8 cellular contexts compared by ENCODE assay signal in genomic region chr10:88990528-88991160, GRCh38. TPM values are rescaled to one million over a fixed set of nuclear protein-coding genes. Genes with fewer than 3 reads are reported as not detected.
A peak's percentile ranks its signal among the peaks of the same experiment; 100 is the strongest.
DNase-seq lines count a peak whose midpoint lies in the region; ATAC-seq and TF ChIP-seq lines count a peak whose summit lies in the region.

TSS of gene FAS (plus strand) at chr10:88990798. CDS start at chr10:88990877, 79 bp downstream.

- H3K9me3 ChIP-seq in OCI-LY7 (ENCODE audit: low read length) (peaks cover 14% of the 10 kb centered on the region; the same call in 1 of the 2 replicates), fibroblast of lung (ENCODE audit: control insufficient read depth, insufficient read depth, low read depth, low read length) (no peaks in the 10 kb centered on the region)

- H3K36me3 ChIP-seq in OCI-LY7 (ENCODE audit: insufficient read depth, low read length), result no peaks in the 10 kb centered on the region
- H3K36me3 ChIP-seq in fibroblast of lung (ENCODE audit: control insufficient read depth, insufficient read depth, low read length), result no peaks in the 10 kb centered on the region

- H3K27ac ChIP-seq in 22Rv1 (peak within 1 kb of the TSS; percentile 70), OCI-LY7 (ENCODE audit: low read depth, low read length, poor library complexity, severe bottlenecking) (peak within 1 kb of the TSS; percentile 50), fibroblast of lung (ENCODE audit: insufficient read depth, low read length) (peak within 1 kb of the TSS; percentile 92)

- CTCF ChIA-PET in OCI-LY7 (lab: Charles Lee; ENCODE audit: unreplicated experiment), result interaction anchor here (0.6 to 1.6 kb wide), 5 partner anchors 11 to 253 kb away, joined by 3 to 6 read pairs (median 5); no protein-coding TSS in a partner anchor

- H4K20me1 ChIP-seq in OCI-LY7 (ENCODE audit: insufficient read depth, low read length), result no peaks in the 10 kb centered on the region
- H4K20me1 ChIP-seq in fibroblast of lung (ENCODE audit: control insufficient read depth, extremely low read depth, insufficient read depth, low read length), result no peaks in the 10 kb centered on the region

- ATAC-seq in GM18520 (IDR thresholded peaks at IDR 0.05; ENCODE audit: unreplicated experiment), result peak; percentile 55
- ATAC-seq in HG03045 (IDR thresholded peaks at IDR 0.05; ENCODE audit: unreplicated experiment), result peak; percentile 61
- peak; percentile 86 for ATAC-seq in activated T-cell treated with anti-CD3 and anti-CD28 coated beads, Interleukin-2, amount 50 U/mL, for 72 hours (replicated peaks in 1 of 2)

- H3K4me1 ChIP-seq in OCI-LY7 (ENCODE audit: insufficient read depth, low read length, poor library complexity, severe bottlenecking), result peaks cover 46% of the 10 kb centered on the region
- peaks cover 2% of the 10 kb centered on the region for H3K4me1 ChIP-seq in fibroblast of lung (ENCODE audit: control insufficient read depth, extremely low read depth, insufficient read depth, low read length)

- H3K4me1 Mint-ChIP-seq in activated T-cell treated with anti-CD3 and anti-CD28 coated beads, Interleukin-2, amount 50 U/mL, for 72 hours (ENCODE audit: low read depth), result peaks cover 60% of the 10 kb centered on the region
- H3K4me1 Mint-ChIP-seq in nephron, result peaks cover 37% of the 10 kb centered on the region
- peaks cover 64% of the 10 kb centered on the region for H3K4me1 Mint-ChIP-seq in stimulated activated naive CD8-positive, alpha-beta T cell treated with anti-CD3 and anti-CD28 coated beads, Interleukin-15, Interleukin-2, amounts not matched to agents 100 ng/mL and 50 ng/mL, for 24 hours (ENCODE audit: low read depth)

- H3K4me2 ChIP-seq in OCI-LY7 (ENCODE audit: low read length), result peak within 1 kb of the TSS; percentile 85
- peak within 1 kb of the TSS; percentile 95 for H3K4me2 ChIP-seq in fibroblast of lung (ENCODE audit: extremely low read depth, insufficient read depth, low read length)

- DNase-seq in OCI-LY7 (ENCODE audit: low spot score) (peak; percentile 82), fibroblast of lung (ENCODE audit: low read depth in 2 of 2) (peak; percentile 65 to 73)
- peak; percentile 88 to 90 for DNase-seq in activated T-cell treated with anti-CD3 and anti-CD28 coated beads, Interleukin-2, amount 50 U/mL, for 72 hours

- no peaks in the 10 kb centered on the region for H3K27me3 ChIP-seq in fibroblast of lung (ENCODE audit: control insufficient read depth, insufficient read depth, low read length)

- intact Hi-C loops in OCI-LY7 (cut with micrococcal nuclease; ENCODE audit: unreplicated experiment), result loop anchor here (1.0 to 10.0 kb wide), 8 partner anchors 56 to 1896 kb away; partner anchors contain the start of genes ATAD1, GLUD1, KIF20B and PANK1

- H3K27ac Mint-ChIP-seq in activated T-cell treated with anti-CD3 and anti-CD28 coated beads, Interleukin-2, amount 50 U/mL, for 72 hours, result peak within 1 kb of the TSS; percentile 96
- H3K27ac Mint-ChIP-seq in nephron, result peak within 1 kb of the TSS; percentile 52 to 95 (median 92)
- peak within 1 kb of the TSS; percentile 97 for H3K27ac Mint-ChIP-seq in stimulated activated naive CD8-positive, alpha-beta T cell treated with anti-CD3 and anti-CD28 coated beads, Interleukin-15, Interleukin-2, amounts not matched to agents 100 ng/mL and 50 ng/mL, for 24 hours

- peak within 1 kb of the TSS; percentile 89 to 92 for H3K4me3 Mint-ChIP-seq in activated T-cell treated with anti-CD3 and anti-CD28 coated beads, Interleukin-2, amount 50 U/mL, for 72 hours
- H3K4me3 Mint-ChIP-seq in nephron, result peak within 1 kb of the TSS; percentile 93 to 97 (median 96)
- H3K4me3 Mint-ChIP-seq in stimulated activated naive CD8-positive, alpha-beta T cell treated with anti-CD3 and anti-CD28 coated beads, Interleukin-15, Interleukin-2, amounts not matched to agents 100 ng/mL and 50 ng/mL, for 24 hours, result peak within 1 kb of the TSS; percentile 96

- H3K9ac ChIP-seq in fibroblast of lung (ENCODE audit: insufficient read depth, low read length), result peak within 1 kb of the TSS; percentile 92

- no TSS peak for BruUV-seq in OCI-LY7 (replicated peaks; lab: Mats Ljungman, UMichigan)

- H3K4me3 ChIP-seq in OCI-LY7 (ENCODE audit: low read depth, low read length, poor library complexity, severe bottlenecking) (peak within 1 kb of the TSS; percentile 84), fibroblast of lung (replicated peaks in 1 of 4; ENCODE audit: control extremely low read depth in 1 of 4, insufficient read depth in 1 of 4, low read depth in 3 of 4, low read length in 4 of 4) (peak within 1 kb of the TSS; percentile 65 to 94 (median 79))

- H3K9me2 ChIP-seq in OCI-LY7 (ENCODE audit: insufficient read depth, low read length), result no peaks in the 10 kb centered on the region

- POLR2A ChIA-PET in OCI-LY7 (lab: Charles Lee), result interaction anchor here (0.9 to 6.7 kb wide), 17 partner anchors 8 to 904 kb away, joined by 3 to 57 read pairs (median 4); partner anchors contain the start of gene STAMBPL1

- TF ChIP-seq CTCF in 22Rv1 (IDR thresholded peaks at IDR 0.05) (no peak), OCI-LY7 (conservative IDR thresholded peaks at IDR 0.05; ENCODE audit: low read length) (no peak), fibroblast of lung (conservative IDR thresholded peaks at IDR 0.05 in 1 of 2, IDR thresholded peaks at IDR 0.05 in 1 of 2; ENCODE audit: low read depth in 1 of 2, low read length in 2 of 2) (no peak), nephron (IDR thresholded peaks at IDR 0.05; ENCODE audit: unreplicated experiment in 3 of 3) (no peak)

- peaks cover 26 to 32% of the 10 kb centered on the region in 2 donors for H3K36me3 Mint-ChIP-seq in activated T-cell treated with anti-CD3 and anti-CD28 coated beads, Interleukin-2, amount 50 U/mL, for 72 hours (ENCODE audit: insufficient read depth in 2 of 2)
- H3K36me3 Mint-ChIP-seq in nephron (ENCODE audit: low read depth), result no peaks in the 10 kb centered on the region
- peaks cover 6% of the 10 kb centered on the region for H3K36me3 Mint-ChIP-seq in stimulated activated naive CD8-positive, alpha-beta T cell treated with anti-CD3 and anti-CD28 coated beads, Interleukin-15, Interleukin-2, amounts not matched to agents 100 ng/mL and 50 ng/mL, for 24 hours (ENCODE audit: low read depth)

- H3K27me3 Mint-ChIP-seq in activated T-cell treated with anti-CD3 and anti-CD28 coated beads, Interleukin-2, amount 50 U/mL, for 72 hours (ENCODE audit: low read depth), result no peaks in the 10 kb centered on the region
- peaks cover 16% of the 10 kb centered on the region for H3K27me3 Mint-ChIP-seq in nephron (ENCODE audit: low read depth)
- H3K27me3 Mint-ChIP-seq in stimulated activated naive CD8-positive, alpha-beta T cell treated with anti-CD3 and anti-CD28 coated beads, Interleukin-15, Interleukin-2, amounts not matched to agents 100 ng/mL and 50 ng/mL, for 24 hours, result no peaks in the 10 kb centered on the region

- peak within 1 kb of the TSS; percentile 68 for H2AFZ ChIP-seq in OCI-LY7 (ENCODE audit: low read length)
- peak within 1 kb of the TSS; percentile 7 for H2AFZ ChIP-seq in fibroblast of lung (ENCODE audit: low read length)

- H3K9me3 Mint-ChIP-seq in activated T-cell treated with anti-CD3 and anti-CD28 coated beads, Interleukin-2, amount 50 U/mL, for 72 hours, result peaks cover 3 to 4% of the 10 kb centered on the region in 2 donors
- no peaks in the 10 kb centered on the region for H3K9me3 Mint-ChIP-seq in nephron
- H3K9me3 Mint-ChIP-seq in stimulated activated naive CD8-positive, alpha-beta T cell treated with anti-CD3 and anti-CD28 coated beads, Interleukin-15, Interleukin-2, amounts not matched to agents 100 ng/mL and 50 ng/mL, for 24 hours, result peaks cover 4% of the 10 kb centered on the region

- H3K79me2 ChIP-seq in OCI-LY7 (ENCODE audit: insufficient read depth, low read depth, low read length), result peaks cover 37% of the 10 kb centered on the region
- peaks cover 55% of the 10 kb centered on the region for H3K79me2 ChIP-seq in fibroblast of lung (ENCODE audit: control insufficient read depth, insufficient read depth, low read length)

RNA-seq across cellular contexts. Expression of gene FAS, which starts in this region (rescaled TPM):
- 7.7 and 10.1 TPM in 2 replicates for total RNA-seq in OCI-LY7 (2014; rRNA removed; shearing (Covaris generic))
- total RNA-seq in OCI-LY7 (2022), result 19.2 and 21.0 TPM in 2 replicates
- 100 to 1,000 TPM; 111 to 138 TPM for total RNA-seq in activated T-cell treated with anti-CD3 and anti-CD28 coated beads, Interleukin-2, amount 50 U/mL, for 72 hours
- 95.8 and 124 TPM in 2 replicates for total RNA-seq in fibroblast of lung
- 67.2 and 77.8 TPM in 2 replicates for polyA plus RNA-seq in fibroblast of lung
- polyA plus RNA-seq in fibroblast of lung (2012), result 36.8 and 37.9 TPM in 2 replicates
- 5.5 and 9.1 TPM in 2 replicates for polyA minus RNA-seq in fibroblast of lung (ENCODE audit: low replicate concordance)

Comparison
In these comparisons a context has a peak if more than half of its experiments do, and no peak if none do; other contexts are left out.
1. Peak in every context shown above with its lines: DNase-seq, ATAC-seq, H3K4me3 ChIP-seq and H3K27ac ChIP-seq.